20 cellular contexts compared by ENCODE assay signal in the genomic region with DNA sequence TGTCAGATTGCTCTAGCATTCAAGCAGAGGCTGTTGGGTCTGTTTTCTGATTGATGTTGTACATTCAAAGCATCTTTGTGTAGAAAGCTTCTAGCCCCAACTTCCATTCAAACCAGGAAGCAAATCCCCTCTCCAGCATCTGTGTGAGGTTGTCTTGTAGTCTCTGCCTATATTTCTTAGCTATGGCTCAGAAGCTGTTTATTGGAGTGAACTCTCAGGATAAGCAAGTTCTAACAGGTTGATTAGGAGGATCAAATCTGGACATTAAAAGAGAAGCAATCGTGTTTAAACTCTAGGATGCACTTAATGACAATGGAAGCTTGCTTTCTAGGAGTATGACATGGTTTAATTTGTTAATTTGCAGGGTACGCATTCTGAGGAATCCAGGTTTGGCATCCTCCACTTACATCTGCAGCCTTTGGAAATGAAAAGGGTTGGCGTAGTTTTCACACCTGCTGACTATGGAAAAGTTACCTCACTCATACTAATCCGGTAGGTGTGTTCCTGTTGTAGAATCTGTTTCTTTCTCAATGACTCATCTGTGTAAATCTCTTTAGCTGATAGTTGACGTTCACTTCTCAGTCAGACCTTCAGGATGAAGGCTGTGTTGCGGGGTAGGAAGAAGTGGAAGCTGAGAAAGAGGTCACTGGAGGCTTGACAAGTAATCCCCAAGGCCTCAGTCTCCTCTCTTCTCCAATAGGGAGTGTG.
DNase-seq lines count a peak whose midpoint lies in the region; ATAC-seq, FAIRE-seq and TF ChIP-seq lines count a peak whose summit lies in the region.
"Had no signal": no experiment of that assay in that cellular context is flagged by ENCODE, and none has a peak within 500 bp of the region (broad histone marks: within the 10 kb centered on the region; RNA-seq: fewer than 3 reads in every experiment).

No MANE protein-coding gene starts in this region.

- no peak overlapping the region for H4K5ac ChIP-seq in H1 (ENCODE audit: insufficient read length, low read depth, low read length)

- no peak overlapping the region for H2BK12ac ChIP-seq in H1 (ENCODE audit: low read depth, low read length)

- peak overlapping the region; percentile 63 for H3K27ac Mint-ChIP-seq in activated T-cell treated with anti-CD3 and anti-CD28 coated beads, Interleukin-2, amount 50 U/mL, for 24 hours
- H3K27ac Mint-ChIP-seq in stimulated activated memory B cell treated with anti-CD40 and anti-IgM and Interleukin-4, amounts not matched to agents 10 μg/mL and 1 μg/mL and 100 μg/mL, for 72 hours: peak overlapping the region; percentile 73

- no peak overlapping the region for H3K4me2 ChIP-seq in H1 (ENCODE audit: insufficient read depth in 1 of 2, low read depth in 2 of 2, low read length in 2 of 2)

- DNase-seq in activated T-cell treated with anti-CD3 and anti-CD28 coated beads, Interleukin-2, amount 50 U/mL, for 24 hours: no peak
- no peak for DNase-seq in activated T-cell treated with anti-CD3 and anti-CD28 coated beads, Interleukin-2, amount 50 U/mL, for 1 hour
- DNase-seq in RWPE1 (ENCODE audit: low spot score) (peak; percentile 46), H1 (ENCODE audit: low read depth in 1 of 2, low spot score in 2 of 2) (no peak), Right ventricle myocardium superior (no peak), globus pallidus (ENCODE audit: low spot score) (no peak), T-helper 9 cell (no peak)
- DNase-seq: ACHN; activated CD4-positive, CD25-positive, alpha-beta regulatory T cell; GDM1; hippocampal formation; mucosa of descending colon; NCI-H2081; NCI-H526 treated with DMSO at 0.1 percent for 48 hours; pancreas; stomach had no signal

- WGBS in H1 (ENCODE audit: extremely low coverage in 1 of 2, insufficient coverage in 1 of 2, insufficient read length in 1 of 2, insufficient replicate concordance in 2 of 2, low coverage in 1 of 2, low lambda C conversion rate in 2 of 2, missing lambda C conversion rate in 1 of 2), 2 experiments: 92% methylated on average over 6 of the region's 6 CpGs; no CpG with 5 or more reads in 1 of the 2 experiments

- H3K4ac ChIP-seq in H1 (replicated peaks; ENCODE audit: insufficient read length, low read depth, low read length): no peak overlapping the region

- no peak overlapping the region for H2BK5ac ChIP-seq in H1 (ENCODE audit: low read depth, low read length)

- no peaks in the 10 kb centered on the region for H3K79me2 ChIP-seq in H1 (ENCODE audit: control insufficient read depth in 1 of 2, insufficient read depth in 2 of 2, low read length in 2 of 2)

- H3K4me1 ChIP-seq in H1 (replicated peaks in 1 of 4; ENCODE audit: control insufficient read depth in 3 of 4, insufficient read depth in 4 of 4, low read length in 3 of 4): no peaks in the 10 kb centered on the region
- H3K4me1 ChIP-seq: pancreas, stomach had no signal

- ATAC-seq in stimulated activated memory B cell treated with anti-CD40 and anti-IgM and Interleukin-4, amounts not matched to agents 10 μg/mL and 1 μg/mL and 100 μg/mL, for 72 hours: no peak
- ATAC-seq in Right ventricle myocardium superior (ENCODE audit: poor library complexity): no peak
- ATAC-seq: HCT116, mucosa of descending colon, pancreas had no signal

- H3K9me3 ChIP-seq in H1 (ENCODE audit: insufficient read depth in 2 of 2, low read depth in 1 of 2, low read length in 1 of 2): no peaks in the 10 kb centered on the region
- H3K9me3 ChIP-seq: mucosa of descending colon, pancreas, stomach had no signal

- intact Hi-C loops in Right ventricle myocardium superior (cut with DNase I): loop anchor here (10.0 kb wide), 1 partner anchor 381 kb away; no protein-coding TSS in a partner anchor

- no peak overlapping the region for H4K8ac ChIP-seq in H1 (ENCODE audit: extremely low read depth, insufficient read depth, low read length)

- no peak overlapping the region for H2BK15ac ChIP-seq in H1 (ENCODE audit: low read length)

- H2AK5ac ChIP-seq in H1 (ENCODE audit: low read depth, low read length): no peak overlapping the region

- no peaks in the 10 kb centered on the region; the same call in 1 of the 2 replicates for H3K79me1 ChIP-seq in H1 (ENCODE audit: low read depth, low read length)

- H3K9me3 Mint-ChIP-seq in activated T-cell treated with anti-CD3 and anti-CD28 coated beads, Interleukin-2, amount 50 U/mL, for 24 hours: no peaks in the 10 kb centered on the region
- no peaks in the 10 kb centered on the region for H3K9me3 Mint-ChIP-seq in stimulated activated memory B cell treated with anti-CD40 and anti-IgM and Interleukin-4, amounts not matched to agents 10 μg/mL and 1 μg/mL and 100 μg/mL, for 72 hours

- H3K23me2 ChIP-seq in H1 (ENCODE audit: low read depth, low read length): no peaks in the 10 kb centered on the region

- no peak overlapping the region for H3K18ac ChIP-seq in H1 (ENCODE audit: extremely low read depth, low read length)

- H3K27me3 ChIP-seq in H1 (replicated peaks in 1 of 4; ENCODE audit: control insufficient read depth in 3 of 4, extremely low read depth in 1 of 4, insufficient read depth in 3 of 4, low read length in 3 of 4): no peaks in the 10 kb centered on the region
- H3K27me3 ChIP-seq: pancreas, stomach had no signal

- CTCF ChIA-PET in RWPE1 (lab: Yijun Ruan, JAX): interaction anchor here (0.6 to 0.7 kb wide), 4 partner anchors 20 to 337 kb away, joined by 3 to 4 read pairs (median 4); no protein-coding TSS in a partner anchor
- CTCF ChIA-PET in H1 (lab: Charles Lee; ENCODE audit: partially characterized antibody): interaction anchor here (0.8 to 1.1 kb wide), 6 partner anchors 9 to 53 kb away, joined by 3 to 4 read pairs (median 3); no protein-coding TSS in a partner anchor

- H3K4me1 Mint-ChIP-seq in activated T-cell treated with anti-CD3 and anti-CD28 coated beads, Interleukin-2, amount 50 U/mL, for 24 hours (ENCODE audit: low read depth): peaks cover 26% of the 10 kb centered on the region
- H3K4me1 Mint-ChIP-seq in stimulated activated memory B cell treated with anti-CD40 and anti-IgM and Interleukin-4, amounts not matched to agents 10 μg/mL and 1 μg/mL and 100 μg/mL, for 72 hours: no peaks in the 10 kb centered on the region

- no peak for TF ChIP-seq POLR2A in H1 (IDR thresholded peaks at IDR 0.05; ENCODE audit: control extremely low read depth in 1 of 2, low read depth in 2 of 2, low read length in 2 of 2)

- H4K91ac ChIP-seq in H1 (replicated peaks; ENCODE audit: insufficient read length, low read length): no peak overlapping the region

- H3K23ac ChIP-seq in H1 (ENCODE audit: insufficient read length): no peak overlapping the region

- H3K14ac ChIP-seq in H1 (ENCODE audit: insufficient read length): no peak overlapping the region

- no peak overlapping the region for H3K4me3 ChIP-seq in H1 (ENCODE audit: extremely low read depth in 1 of 4, insufficient read depth in 2 of 4, low read depth in 3 of 4, low read length in 4 of 4)
- H3K4me3 ChIP-seq: mucosa of descending colon, pancreas, skin epidermis, stomach had no signal

- H2AFZ ChIP-seq in H1 (ENCODE audit: low read length): no peak overlapping the region

- peaks cover 0 to 2% of the 10 kb centered on the region in 2 experiments for H4K20me1 ChIP-seq in H1 (replicated peaks in 1 of 2; ENCODE audit: control insufficient read depth in 1 of 2, insufficient read depth in 2 of 2, low read length in 2 of 2)

- H3K56ac ChIP-seq in H1 (replicated peaks; ENCODE audit: insufficient read length, low read depth, low read length): no peak overlapping the region

- FAIRE-seq in H1 (lab: Jason Lieb, UNC): peak; percentile 42
- FAIRE-seq: pancreas, urothelium cell line had no signal

- H3K36me3 ChIP-seq in H1 (ENCODE audit: control insufficient read depth in 2 of 4, insufficient read depth in 4 of 4, low read length in 3 of 4): peaks cover 6 to 54% (median 19%) of the 10 kb centered on the region in 4 experiments; a peak in 7 of 8 replicates

- H2BK20ac ChIP-seq in H1 (ENCODE audit: low read length): no peak overlapping the region

- POLR2A ChIA-PET in RWPE1 (lab: Yijun Ruan, JAX; ENCODE audit: low non-redundant PET): no interaction called here
- POLR2A ChIA-PET in H1 (lab: Charles Lee; ENCODE audit: partially characterized antibody): no interaction called here

- H3K27me3 Mint-ChIP-seq in activated T-cell treated with anti-CD3 and anti-CD28 coated beads, Interleukin-2, amount 50 U/mL, for 24 hours: no peaks in the 10 kb centered on the region
- no peaks in the 10 kb centered on the region for H3K27me3 Mint-ChIP-seq in stimulated activated memory B cell treated with anti-CD40 and anti-IgM and Interleukin-4, amounts not matched to agents 10 μg/mL and 1 μg/mL and 100 μg/mL, for 72 hours

- H3K4me3 Mint-ChIP-seq in activated T-cell treated with anti-CD3 and anti-CD28 coated beads, Interleukin-2, amount 50 U/mL, for 24 hours: no peak overlapping the region
- H3K4me3 Mint-ChIP-seq in stimulated activated memory B cell treated with anti-CD40 and anti-IgM and Interleukin-4, amounts not matched to agents 10 μg/mL and 1 μg/mL and 100 μg/mL, for 72 hours: no peak overlapping the region

- no peak overlapping the region for H3K9ac ChIP-seq in H1 (replicated peaks in 1 of 4; ENCODE audit: extremely low read depth in 1 of 4, low read depth in 3 of 4, low read length in 3 of 4)

- no peak for TF ChIP-seq EP300 in H1 (IDR thresholded peaks at IDR 0.05; ENCODE audit: borderline replicate concordance in 1 of 2, low read depth in 2 of 2, low read length in 2 of 2)

- no peak for TF ChIP-seq RAD21 in H1 (IDR thresholded peaks at IDR 0.05 in 1 of 2, conservative IDR thresholded peaks at IDR 0.05 in 1 of 2; ENCODE audit: low read depth in 2 of 2, low read length in 2 of 2)

- peaks cover 85% of the 10 kb centered on the region for H3K36me3 Mint-ChIP-seq in activated T-cell treated with anti-CD3 and anti-CD28 coated beads, Interleukin-2, amount 50 U/mL, for 24 hours (ENCODE audit: low read depth)
- peaks cover 42% of the 10 kb centered on the region for H3K36me3 Mint-ChIP-seq in stimulated activated memory B cell treated with anti-CD40 and anti-IgM and Interleukin-4, amounts not matched to agents 10 μg/mL and 1 μg/mL and 100 μg/mL, for 72 hours

- no peak overlapping the region for H2BK120ac ChIP-seq in H1 (replicated peaks; ENCODE audit: low read depth, low read length)

- H3K27ac ChIP-seq in RWPE1 (no peak overlapping the region), H1 (ENCODE audit: low read depth, low read length) (no peak overlapping the region)
- H3K27ac ChIP-seq: pancreas, stomach had no signal

- TF ChIP-seq CTCF in RWPE1 (conservative IDR thresholded peaks at IDR 0.05; ENCODE audit: low read depth) (no peak), H1 (IDR thresholded peaks at IDR 0.05; ENCODE audit: control extremely low read depth in 1 of 3, insufficient read depth in 1 of 3, low read depth in 1 of 3, low read length in 3 of 3) (no peak)

TF ChIP-seq in H1, 55 proteins besides CTCF, POLR2A, EP300 and RAD21 (continues in another document):
- TF ChIP-seq SIN3A (conservative IDR thresholded peaks at IDR 0.05 in 1 of 2, IDR thresholded peaks at IDR 0.05 in 1 of 2; ENCODE audit: low read depth in 1 of 2, low read length in 2 of 2): no peak
- TF ChIP-seq CBX8 (IDR thresholded peaks at IDR 0.05; ENCODE audit: borderline replicate concordance, low read depth, low read length): no peak
- TF ChIP-seq RFX5 (IDR thresholded peaks at IDR 0.05; ENCODE audit: borderline replicate concordance, low read depth, low read length): no peak
- no peak for TF ChIP-seq MAFK (IDR thresholded peaks at IDR 0.05; ENCODE audit: low read depth, low read length)
- no peak for TF ChIP-seq SUZ12 (IDR thresholded peaks at IDR 0.05; ENCODE audit: low read length)
